Comparison of ENCODE assay signal across 8 cellular contexts in genomic region chr1:101235696-101236545, GRCh38. TPM values are rescaled to one million over a fixed set of nuclear protein-coding genes. Genes with fewer than 3 reads are reported as not detected.
DNase-seq lines count a peak whose midpoint lies in the region; ATAC-seq, FAIRE-seq and TF ChIP-seq lines count a peak whose summit lies in the region.

No MANE protein-coding gene starts in this region.

- DNase-seq in AG08395 (ENCODE audit: low spot score), result peak; percentile 29
- DNase-seq in T-helper 22 cell (ENCODE audit: low read depth), result peak; percentile 61
- peak in 2 of 4 experiments; percentile 16 to 28 for DNase-seq in K562 (ENCODE audit: extremely low read depth in 1 of 4, low spot score in 3 of 4)
- DNase-seq in iris pigment epithelial cell (ENCODE audit: low read depth), result peak; percentile 49
- peak; percentile 35 to 51 for DNase-seq in stimulated activated CD4-positive, alpha-beta T cell treated with anti-CD3 and anti-CD28 coated beads, Interleukin-15, amount 100 ng/mL, for 1 hour (ENCODE audit: low read depth in 1 of 2, low spot score in 1 of 2)
- no peak for DNase-seq in AML-193 (lab: John Stamatoyannopoulos, UW)

- H4K20me1 ChIP-seq in K562 (replicated peaks; ENCODE audit: control insufficient read depth, insufficient read depth, low read length), result no peaks in the 10 kb centered on the region

- in situ Hi-C loops in K562 (cut with MboI), result loop anchor here (5.0 kb wide), 1 partner anchor 51 kb away; no protein-coding TSS in a partner anchor

- peak overlapping the region; percentile 67 for H2AFZ ChIP-seq in K562 (ENCODE audit: low read depth, low read length)

- intact Hi-C loops in K562 (cut with micrococcal nuclease), result loop anchor here (5.0 kb wide), 2 partner anchors 44 to 209 kb away; partner anchors contain the start of gene DPH5

- H3K27ac ChIP-seq in K562 (ENCODE audit: extremely low read depth, low read depth, low read length), result no peak overlapping the region

- no peak for TF ChIP-seq CTCF in K562 (IDR thresholded peaks at IDR 0.05 in 2 of 3, conservative IDR thresholded peaks at IDR 0.05 in 1 of 3; ENCODE audit: insufficient read depth in 2 of 3, low read depth in 1 of 3, low read length in 3 of 3)

- POLR2A ChIA-PET in K562 (lab: Yijun Ruan, JAX), result interaction anchor here (0.8 kb wide), 1 partner anchor 10 kb away, joined by 3 read pairs; no protein-coding TSS in a partner anchor

- H3K9me1 ChIP-seq in K562 (ENCODE audit: control insufficient read depth, insufficient read depth, low read length), result no peaks in the 10 kb centered on the region

- no peaks in the 10 kb centered on the region for H3K79me2 ChIP-seq in K562 (ENCODE audit: control insufficient read depth, insufficient read depth, low read length)

- peaks cover 0 to 23% of the 10 kb centered on the region in 2 experiments; a peak in 4 of 5 replicates for H3K27me3 ChIP-seq in K562 (ENCODE audit: control insufficient read depth in 2 of 2, insufficient read depth in 2 of 2, low read length in 2 of 2)

- no peaks in the 10 kb centered on the region for H3K36me3 ChIP-seq in K562 (ENCODE audit: control insufficient read depth, insufficient read depth, low read length)

- H3K9ac ChIP-seq in K562 (ENCODE audit: insufficient read depth in 1 of 2, low read depth in 2 of 2, low read length in 2 of 2), result peak overlapping the region in 1 of 2 experiments; percentile 84; a peak in 2 of 4 replicates

- FAIRE-seq in K562 (lab: Jason Lieb, UNC), result peak; percentile 71

- TF ChIP-seq EP300 in K562 (IDR thresholded peaks at IDR 0.05; ENCODE audit: low read length), result no peak

- ATAC-seq in GM19025 (IDR thresholded peaks at IDR 0.05; ENCODE audit: low read depth, unreplicated experiment), result peak; percentile 52
- ATAC-seq in HG03175 (IDR thresholded peaks at IDR 0.05; ENCODE audit: unreplicated experiment), result peak; percentile 55
- peak; percentile 55 for ATAC-seq in K562

- CTCF ChIA-PET in K562 (lab: Yijun Ruan, JAX; ENCODE audit: low intra/inter-chr PET ratio), result no interaction called here

- TF ChIP-seq RAD21 in K562 (CRISPR knock-in tag; conservative IDR thresholded peaks at IDR 0.05 in 1 of 2, IDR thresholded peaks at IDR 0.05 in 1 of 2), result no peak

- H3K9me3 ChIP-seq in K562 (replicated peaks; ENCODE audit: control insufficient read depth, insufficient read depth, low read depth, low read length), result no peaks in the 10 kb centered on the region

- peak overlapping the region; percentile 50 for H3K4me2 ChIP-seq in K562 (ENCODE audit: insufficient read depth, low read length)

- no TSS peak for BruUV-seq in K562 (replicated peaks; lab: Mats Ljungman, UMichigan)

- WGBS in K562 (ENCODE audit: insufficient coverage, low coverage, missing lambda C conversion rate), result 5% methylated on average over 37 of the region's 44 CpGs

- peaks cover 9 to 27% of the 10 kb centered on the region in 2 experiments; a peak in 4 of 5 replicates for H3K4me1 ChIP-seq in K562 (replicated peaks in 1 of 2; ENCODE audit: control insufficient read depth in 2 of 2, insufficient read depth in 2 of 2, low read length in 2 of 2)

- H3K4me3 ChIP-seq in K562, result peak overlapping the region; percentile 27

- no peak for TF ChIP-seq POLR2A in K562 (conservative IDR thresholded peaks at IDR 0.05)

TF ChIP-seq in K562, 482 proteins besides CTCF, POLR2A, EP300 and RAD21 (continues in another document):
- TF ChIP-seq JUND (IDR thresholded peaks at IDR 0.05; ENCODE audit: borderline replicate concordance, low read depth, low read length) (0 out of 2 replicates have a peak, but pooled peaks have one; percentile 11), JUND (tag; IDR thresholded peaks at IDR 0.05; ENCODE audit: borderline replicate concordance, low read depth, low read length) (no peak), HES1 (IDR thresholded peaks at IDR 0.05; ENCODE audit: low read depth) (no peak), CXXC5 (CRISPR knock-in tag; IDR thresholded peaks at IDR 0.05) (no peak), ZNF280A (IDR thresholded peaks at IDR 0.05; ENCODE audit: low read depth, partially characterized antibody) (no peak), ZNF507 (tag; conservative IDR thresholded peaks at IDR 0.05) (no peak), ZNF511 (CRISPR knock-in tag; IDR thresholded peaks at IDR 0.05) (0 out of 2 replicates have a peak, but pooled peaks have one; percentile 40), L3MBTL2 (IDR thresholded peaks at IDR 0.05) (peak; percentile 46; the same call in 1 of the 2 replicates), TRIM28 (IDR thresholded peaks at IDR 0.05) (no peak), ZNF280B (CRISPR knock-in tag; IDR thresholded peaks at IDR 0.05) (no peak), FOSL1 (tag; conservative IDR thresholded peaks at IDR 0.05) (peak; percentile 49; the same call in 1 of the 2 replicates), SRSF9 (IDR thresholded peaks at IDR 0.05; ENCODE audit: borderline replicate concordance, low read depth, low read length) (no peak)
- TF ChIP-seq, protein P1, sequence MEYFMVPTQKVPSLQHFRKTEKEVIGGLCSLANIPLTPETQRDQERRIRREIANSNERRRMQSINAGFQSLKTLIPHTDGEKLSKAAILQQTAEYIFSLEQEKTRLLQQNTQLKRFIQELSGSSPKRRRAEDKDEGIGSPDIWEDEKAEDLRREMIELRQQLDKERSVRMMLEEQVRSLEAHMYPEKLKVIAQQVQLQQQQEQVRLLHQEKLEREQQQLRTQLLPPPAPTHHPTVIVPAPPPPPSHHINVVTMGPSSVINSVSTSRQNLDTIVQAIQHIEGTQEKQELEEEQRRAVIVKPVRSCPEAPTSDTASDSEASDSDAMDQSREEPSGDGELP (CRISPR knock-in tag; IDR thresholded peaks at IDR 0.05; ENCODE audit: borderline replicate concordance), result 0 out of 2 replicates have a peak, but pooled peaks have one; percentile 15

RNA-seq across cellular contexts. Expression of gene S1PR1, which starts 0.9 kb away (rescaled TPM):
- 0.93 and 1.5 TPM in 2 replicates for total RNA-seq in K562 (2011; cell fraction: chromatin; rRNA removed; ENCODE audit: low replicate concordance)
- 0.92 and 1.3 TPM in 2 replicates for total RNA-seq in K562 (2011; cell fraction: nucleolus; rRNA removed)
- 0.61 and 0.73 TPM in 2 replicates for total RNA-seq in K562 (2011; cell fraction: nucleoplasm; rRNA removed)
- total RNA-seq in K562 (2014; rRNA removed), result 0.36 and 0.41 TPM in 2 replicates
- 0.29 and 0.32 TPM in 2 replicates for total RNA-seq in K562 (2014; rRNA removed; fragmentation: Illumina TruSeq; extraction: Trizol)
- 1.2 TPM in 2 replicates for total RNA-seq in K562 (2015; rRNA removed; fragmentation: Illumina TruSeq; extraction: Trizol)
- 0.73 and 1.1 TPM in 2 replicates for total RNA-seq in K562 (2021)
- 0.85 and 1.0 TPM in 2 replicates for polyA plus RNA-seq in K562 (2011; rRNA removed)
- polyA plus RNA-seq in K562 (2011; cell fraction: cytosol; rRNA removed), result 1.4 and 1.7 TPM in 2 replicates
- 2.9 and 4.5 TPM in 2 replicates for polyA plus RNA-seq in K562 (2011; cell fraction: nucleus; rRNA removed)
- 1.6 and 1.9 TPM in 2 replicates for polyA plus RNA-seq in K562 (2012)
- polyA plus RNA-seq in K562 (2014; fragmentation: Illumina TruSeq; extraction: Trizol), result 0.43 and 0.54 TPM in 2 replicates
- under 1 TPM; 0.22 to 0.51 TPM for polyA plus RNA-seq in K562 (2014; fragmentation: Nextera tagmentation; extraction: Ambion mirVana)
- polyA plus RNA-seq in K562 (2014; rRNA removed), result 0.32 and 0.34 TPM in 2 replicates
- 1.7 TPM in 2 replicates for polyA minus RNA-seq in K562 (2011; rRNA and poly(A)+ RNA removed)
- polyA minus RNA-seq in K562 (2011; cell fraction: cytosol; rRNA and poly(A)+ RNA removed), result 0.95 TPM in 1 of 2 replicates, not detected in the other
- 2.7 and 3.4 TPM in 2 replicates for polyA minus RNA-seq in K562 (2011; cell fraction: nucleus; rRNA and poly(A)+ RNA removed)

Comparison
In these comparisons a context has a peak if more than half of its experiments do, and no peak if none do; other contexts are left out.
1. DNase-seq: peak in AG08395 (single experiment), T-helper 22 cell (single experiment), iris pigment epithelial cell (single experiment) and stimulated activated CD4-positive, alpha-beta T cell treated with anti-CD3 and anti-CD28 coated beads, Interleukin-15, amount 100 ng/mL, for 1 hour (2 of 2); none in AML-193 (0 of 2).
2. Peak in every context shown above with its lines, with median percentiles within 50 percentile points of each other: ATAC-seq.